In the genomic region with DNA sequence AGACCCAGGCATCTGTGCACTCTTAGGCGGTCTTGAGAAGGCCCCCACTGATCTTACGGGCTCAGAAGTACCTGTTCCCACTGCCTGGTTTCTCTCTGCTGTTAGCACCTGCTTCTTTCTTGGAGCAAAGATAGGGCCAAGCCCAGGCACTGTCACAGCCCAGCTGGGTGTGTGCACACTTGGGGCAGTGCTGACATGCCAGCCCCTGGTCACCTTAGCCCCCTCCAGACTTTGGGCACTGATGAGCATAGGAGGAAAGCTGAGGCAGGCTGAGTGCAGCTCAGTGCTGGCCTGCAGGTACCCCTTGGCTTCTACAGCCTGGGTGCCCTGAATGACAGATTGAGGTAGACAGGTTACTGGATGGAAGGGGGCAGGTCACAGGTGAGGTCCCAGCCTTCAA, we compare ENCODE assay signal across 20 cellular contexts.
A peak's percentile ranks its signal among the peaks of the same experiment; 100 is the strongest.
DNase-seq lines count a peak whose midpoint lies in the region; ATAC-seq and TF ChIP-seq lines count a peak whose summit lies in the region.
"Had no signal": no experiment of that assay in that cellular context is flagged by ENCODE, and none has a peak within 500 bp of the region (broad histone marks: within the 10 kb centered on the region; RNA-seq: fewer than 3 reads in every experiment).

No MANE protein-coding gene starts in this region.

- TF ChIP-seq CTCF in omental fat pad (IDR thresholded peaks at IDR 0.05), result no peak
- no peak for TF ChIP-seq CTCF in upper lobe of right lung (IDR thresholded peaks at IDR 0.05)
- TF ChIP-seq CTCF in gastroesophageal sphincter (IDR thresholded peaks at IDR 0.05), result no peak

- no peaks in the 10 kb centered on the region for H3K36me3 Mint-ChIP-seq in activated T-cell treated with anti-CD3 and anti-CD28 coated beads, Interleukin-2, amount 50 U/mL, for 24 hours (ENCODE audit: low read depth)
- H3K36me3 Mint-ChIP-seq in activated T-cell treated with anti-CD3 and anti-CD28 coated beads, Interleukin-2, amount 50 U/mL, for 72 hours (ENCODE audit: insufficient read depth in 2 of 2), result peaks cover 7 to 26% of the 10 kb centered on the region in 2 donors
- no peaks in the 10 kb centered on the region for H3K36me3 Mint-ChIP-seq in activated T-helper 17 cell treated with anti-CD3 and anti-CD28 coated beads, Interleukin-2, amount 50 U/mL, for 72 hours (ENCODE audit: low read depth)
- H3K36me3 Mint-ChIP-seq: CD4-positive, CD25-positive, alpha-beta regulatory T cell; CD8-positive, alpha-beta memory T cell had no signal

- intact Hi-C loops in upper lobe of right lung (cut with DNase I), result no loop called here

- no peak for TF ChIP-seq POLR2A in gastroesophageal sphincter (IDR thresholded peaks at IDR 0.05)

- H3K4me1 Mint-ChIP-seq in activated T-cell treated with anti-CD3 and anti-CD28 coated beads, Interleukin-2, amount 50 U/mL, for 24 hours (ENCODE audit: low read depth), result peaks cover 36% of the 10 kb centered on the region
- H3K4me1 Mint-ChIP-seq in activated T-cell treated with anti-CD3 and anti-CD28 coated beads, Interleukin-2, amount 50 U/mL, for 72 hours (ENCODE audit: low read depth), result peaks cover 41% of the 10 kb centered on the region
- H3K4me1 Mint-ChIP-seq in activated T-helper 17 cell treated with anti-CD3 and anti-CD28 coated beads, Interleukin-2, amount 50 U/mL, for 72 hours, result no peaks in the 10 kb centered on the region
- H3K4me1 Mint-ChIP-seq: CD4-positive, CD25-positive, alpha-beta regulatory T cell; CD8-positive, alpha-beta memory T cell had no signal

- no peak overlapping the region for H3K4me3 Mint-ChIP-seq in activated T-cell treated with anti-CD3 and anti-CD28 coated beads, Interleukin-2, amount 50 U/mL, for 24 hours
- no peak overlapping the region for H3K4me3 Mint-ChIP-seq in activated T-cell treated with anti-CD3 and anti-CD28 coated beads, Interleukin-2, amount 50 U/mL, for 72 hours
- no peak overlapping the region for H3K4me3 Mint-ChIP-seq in activated T-helper 17 cell treated with anti-CD3 and anti-CD28 coated beads, Interleukin-2, amount 50 U/mL, for 72 hours
- H3K4me3 Mint-ChIP-seq: CD4-positive, CD25-positive, alpha-beta regulatory T cell had no signal

- peak overlapping the region; percentile 87 for H3K27ac Mint-ChIP-seq in activated T-cell treated with anti-CD3 and anti-CD28 coated beads, Interleukin-2, amount 50 U/mL, for 24 hours
- H3K27ac Mint-ChIP-seq in activated T-cell treated with anti-CD3 and anti-CD28 coated beads, Interleukin-2, amount 50 U/mL, for 72 hours, result no peak overlapping the region
- peak overlapping the region; percentile 18 for H3K27ac Mint-ChIP-seq in activated T-helper 17 cell treated with anti-CD3 and anti-CD28 coated beads, Interleukin-2, amount 50 U/mL, for 72 hours
- H3K27ac Mint-ChIP-seq: CD4-positive, CD25-positive, alpha-beta regulatory T cell; CD8-positive, alpha-beta memory T cell had no signal

- H3K27me3 Mint-ChIP-seq in activated T-cell treated with anti-CD3 and anti-CD28 coated beads, Interleukin-2, amount 50 U/mL, for 24 hours, result no peaks in the 10 kb centered on the region
- H3K27me3 Mint-ChIP-seq in activated T-cell treated with anti-CD3 and anti-CD28 coated beads, Interleukin-2, amount 50 U/mL, for 72 hours (ENCODE audit: low read depth), result no peaks in the 10 kb centered on the region
- no peaks in the 10 kb centered on the region for H3K27me3 Mint-ChIP-seq in activated T-helper 17 cell treated with anti-CD3 and anti-CD28 coated beads, Interleukin-2, amount 50 U/mL, for 72 hours
- H3K27me3 Mint-ChIP-seq: CD4-positive, CD25-positive, alpha-beta regulatory T cell had no signal

- H3K9me3 ChIP-seq in upper lobe of right lung (no peaks in the 10 kb centered on the region), gastroesophageal sphincter (no peaks in the 10 kb centered on the region)
- H3K9me3 ChIP-seq: HAP-1 had no signal

- no peaks in the 10 kb centered on the region for H3K36me3 ChIP-seq in upper lobe of right lung
- no peaks in the 10 kb centered on the region for H3K36me3 ChIP-seq in gastroesophageal sphincter
- H3K36me3 ChIP-seq: BE2C, HAP-1 had no signal

- no peak overlapping the region for H3K27ac ChIP-seq in upper lobe of right lung
- H3K27ac ChIP-seq in gastroesophageal sphincter, result no peak overlapping the region
- H3K27ac ChIP-seq: GM23248 had no signal

- no peak for ATAC-seq in activated T-cell treated with anti-CD3 and anti-CD28 coated beads, Interleukin-2, amount 50 U/mL, for 72 hours (replicated peaks in 1 of 2)
- no peak for ATAC-seq in activated T-helper 17 cell treated with anti-CD3 and anti-CD28 coated beads, Interleukin-2, amount 50 U/mL, for 72 hours (replicated peaks)
- peak; percentile 23 for ATAC-seq in omental fat pad (ENCODE audit: low FRiP score)
- ATAC-seq in upper lobe of right lung, result peak; percentile 13
- no peak for ATAC-seq in gastroesophageal sphincter
- no peak for ATAC-seq in HG03095 (IDR thresholded peaks at IDR 0.05; ENCODE audit: unreplicated experiment)
- ATAC-seq: GM12878 had no signal

- H3K4me3 ChIP-seq in upper lobe of right lung (no peak overlapping the region), gastroesophageal sphincter (no peak overlapping the region)
- H3K4me3 ChIP-seq: GM12878, GM23248, HAP-1 had no signal

- H3K4me1 ChIP-seq in upper lobe of right lung (no peaks in the 10 kb centered on the region), gastroesophageal sphincter (no peaks in the 10 kb centered on the region)
- H3K4me1 ChIP-seq: HAP-1 had no signal

- DNase-seq in activated T-cell treated with anti-CD3 and anti-CD28 coated beads, Interleukin-2, amount 50 U/mL, for 24 hours, result no peak
- DNase-seq in activated T-cell treated with anti-CD3 and anti-CD28 coated beads, Interleukin-2, amount 50 U/mL, for 72 hours, result no peak
- no peak for DNase-seq in omental fat pad (ENCODE audit: low spot score)
- DNase-seq in upper lobe of right lung, result no peak
- DNase-seq: ACHN; BE2C; C1 segment of cervical spinal cord; CD4-positive, CD25-positive, alpha-beta regulatory T cell; CD8-positive, alpha-beta memory T cell; COR-L47; DMS 273 treated with DMSO at 0.1 percent for 48 hours; DMS53; DND-41; EL; GM23248 had no signal

- peaks cover 8% of the 10 kb centered on the region for H3K9me3 Mint-ChIP-seq in activated T-cell treated with anti-CD3 and anti-CD28 coated beads, Interleukin-2, amount 50 U/mL, for 24 hours
- peaks cover 4 to 7% of the 10 kb centered on the region in 2 donors for H3K9me3 Mint-ChIP-seq in activated T-cell treated with anti-CD3 and anti-CD28 coated beads, Interleukin-2, amount 50 U/mL, for 72 hours
- no peaks in the 10 kb centered on the region for H3K9me3 Mint-ChIP-seq in activated T-helper 17 cell treated with anti-CD3 and anti-CD28 coated beads, Interleukin-2, amount 50 U/mL, for 72 hours

- H3K27me3 ChIP-seq in upper lobe of right lung, result no peaks in the 10 kb centered on the region
- no peaks in the 10 kb centered on the region for H3K27me3 ChIP-seq in gastroesophageal sphincter
- H3K27me3 ChIP-seq: BE2C had no signal

- no peak for TF ChIP-seq EP300 in gastroesophageal sphincter (IDR thresholded peaks at IDR 0.05)

- WGBS in gastroesophageal sphincter (ENCODE audit: low coverage in 1 of 2), 2 donors, result no CpG with 5 or more reads among the region's 2 CpGs

Comparison
In these comparisons a context has a peak if more than half of its experiments do, and no peak if none do; other contexts are left out.
1. ATAC-seq: peak in omental fat pad (single experiment) and upper lobe of right lung (single experiment); none in activated T-cell treated with anti-CD3 and anti-CD28 coated beads, Interleukin-2, amount 50 U/mL, for 72 hours (0 of 2), activated T-helper 17 cell treated with anti-CD3 and anti-CD28 coated beads, Interleukin-2, amount 50 U/mL, for 72 hours (single experiment), gastroesophageal sphincter (single experiment) and HG03095 (single experiment).